15 cellular contexts compared by ENCODE assay signal in the genomic region with DNA sequence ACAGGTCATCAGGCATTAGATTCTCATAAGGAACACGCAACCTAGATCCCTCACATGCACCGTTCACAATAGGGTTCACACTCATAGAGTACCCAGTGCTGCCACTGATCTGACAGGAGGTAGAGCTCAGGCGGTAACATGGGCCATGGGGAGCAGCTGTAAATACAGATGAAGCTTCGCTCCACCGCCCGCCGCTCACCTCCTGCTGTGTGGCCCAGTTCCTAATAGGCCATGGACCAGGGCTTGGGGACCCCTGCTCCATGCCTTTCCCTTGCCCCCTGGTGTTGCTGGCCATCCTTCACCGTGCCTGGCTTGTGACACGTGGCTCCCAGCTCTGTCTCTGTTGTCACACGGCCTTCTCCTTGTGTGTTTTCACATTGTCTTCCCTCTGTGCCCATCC.
A peak's percentile ranks its signal among the peaks of the same experiment; 100 is the strongest.
DNase-seq lines count a peak whose midpoint lies in the region; ATAC-seq and TF ChIP-seq lines count a peak whose summit lies in the region.
"Had no signal": no experiment of that assay in that cellular context is flagged by ENCODE, and none has a peak within 500 bp of the region (broad histone marks: within the 10 kb centered on the region; RNA-seq: fewer than 3 reads in every experiment).

No MANE protein-coding gene starts in this region.

- no peak overlapping the region for H3K4ac ChIP-seq in neuronal stem cell (ENCODE audit: low read length)

- intact Hi-C loops in left ventricle myocardium superior (cut with micrococcal nuclease) = no loop called here

- POLR2A ChIA-PET in HEK293 (lab: Yijun Ruan, JAX) = no interaction called here

- peak overlapping the region; percentile 2 for H3K18ac ChIP-seq in neuronal stem cell (ENCODE audit: low read length)

- no peak overlapping the region for H2BK5ac ChIP-seq in neuronal stem cell (ENCODE audit: low read length)

- peaks cover 0 to 4% (median 0%) of the 10 kb centered on the region in 5 experiments for H3K9me3 Mint-ChIP-seq in brain
- H3K9me3 Mint-ChIP-seq: CD4-positive, CD25-positive, alpha-beta regulatory T cell; CD8-positive, alpha-beta memory T cell; IgD-negative memory B cell had no signal

- no peaks in the 10 kb centered on the region for H3K27me3 ChIP-seq in neuronal stem cell (ENCODE audit: control insufficient read depth in 3 of 3, insufficient read depth in 3 of 3, low read depth in 1 of 3, low read length in 3 of 3)
- H3K27me3 ChIP-seq: BLaER1 treated with 17β-estradiol and CSF1 and Interleukin-3, amounts not matched to agents 10 nM and 100 nM had no signal

- no peak overlapping the region for H2BK120ac ChIP-seq in neuronal stem cell (ENCODE audit: low read depth, low read length)

- H3K9me3 ChIP-seq in HEK293 (ENCODE audit: control insufficient read depth, insufficient read depth, low read depth, low read length) (no peaks in the 10 kb centered on the region), neuronal stem cell (replicated peaks in 1 of 2; ENCODE audit: control insufficient read depth in 2 of 2, insufficient read depth in 1 of 2, low read depth in 1 of 2, low read length in 2 of 2) (no peaks in the 10 kb centered on the region)

- H3K36me3 ChIP-seq in HEK293 (ENCODE audit: control insufficient read depth in 2 of 2, insufficient read depth in 1 of 2, low read length in 2 of 2) (no peaks in the 10 kb centered on the region), neuronal stem cell (replicated peaks in 1 of 2; ENCODE audit: control insufficient read depth in 2 of 2, insufficient read depth in 2 of 2, low read length in 2 of 2) (no peaks in the 10 kb centered on the region)
- H3K36me3 ChIP-seq: BLaER1 treated with 17β-estradiol and CSF1 and Interleukin-3, amounts not matched to agents 10 nM and 100 nM had no signal

- H3K4me3 ChIP-seq in HEK293 (ENCODE audit: low read depth, low read length) (no peak overlapping the region), neuronal stem cell (ENCODE audit: low read length in 2 of 2) (no peak overlapping the region)
- H3K4me3 ChIP-seq: BLaER1 treated with 17β-estradiol and CSF1 and Interleukin-3, amounts not matched to agents 10 nM and 100 nM had no signal

- H3K27ac Mint-ChIP-seq in brain = peak overlapping the region; percentile 6 to 60 (median 48)
- H3K27ac Mint-ChIP-seq: B cell; CD4-positive, CD25-positive, alpha-beta regulatory T cell; CD8-positive, alpha-beta memory T cell had no signal

- H3K4me2 ChIP-seq in neuronal stem cell (ENCODE audit: insufficient read depth, low read length, poor library complexity, severe bottlenecking) = no peak overlapping the region

- H2AFZ ChIP-seq in neuronal stem cell (ENCODE audit: low read length) = no peak overlapping the region

- TF ChIP-seq CTCF in HEK293 (tag by site-specific recombination; IDR thresholded peaks at IDR 0.05) (no peak), brain (conservative IDR thresholded peaks at IDR 0.05) (no peak), GM13976 (IDR thresholded peaks at IDR 0.05; ENCODE audit: borderline replicate concordance, control extremely low read depth, extremely low read depth, insufficient read depth, missing control alignments) (no peak)

- no peak overlapping the region for H4K8ac ChIP-seq in neuronal stem cell (ENCODE audit: low read depth, low read length)

- H2AK5ac ChIP-seq in neuronal stem cell (ENCODE audit: low read depth, low read length) = no peak overlapping the region

- H2BK15ac ChIP-seq in neuronal stem cell (ENCODE audit: low read length) = no peak overlapping the region

- H3K27ac ChIP-seq in HEK293 (ENCODE audit: extremely low read depth, low read depth, low read length) (no peak overlapping the region), neuronal stem cell (replicated peaks; ENCODE audit: low read length) (no peak overlapping the region)
- H3K27ac ChIP-seq: BLaER1 treated with 17β-estradiol and CSF1 and Interleukin-3, amounts not matched to agents 10 nM and 100 nM had no signal

- H3K14ac ChIP-seq in neuronal stem cell (ENCODE audit: low read length) = no peak overlapping the region

- H3K23ac ChIP-seq in neuronal stem cell (ENCODE audit: low read depth, low read length, poor library complexity) = no peak overlapping the region

- in situ Hi-C loops in GM13976 (cut with MboI; ENCODE audit: low sequenced_read_pairs, unreplicated experiment) = no loop called here

- no peaks in the 10 kb centered on the region for H3K36me3 Mint-ChIP-seq in brain
- H3K36me3 Mint-ChIP-seq: CD4-positive, CD25-positive, alpha-beta regulatory T cell; CD8-positive, alpha-beta memory T cell; IgD-negative memory B cell had no signal

- H3K4me1 Mint-ChIP-seq in brain = peaks cover 14% of the 10 kb centered on the region
- H3K4me1 Mint-ChIP-seq: B cell; CD4-positive, CD25-positive, alpha-beta regulatory T cell; CD8-positive, alpha-beta memory T cell had no signal

- no peak overlapping the region for H4K91ac ChIP-seq in neuronal stem cell (ENCODE audit: low read depth, low read length, poor library complexity)

- H3K4me1 ChIP-seq in HEK293 (ENCODE audit: control insufficient read depth, insufficient read depth, low read length) (0 out of 2 replicates have a peak, but pooled peaks cover 2% of the 10 kb centered on the region), neuronal stem cell (ENCODE audit: control insufficient read depth in 2 of 2, insufficient read depth in 1 of 2, low read depth in 1 of 2, low read length in 2 of 2) (peaks cover 8 to 14% of the 10 kb centered on the region in 2 donors)

- ATAC-seq in left ventricle myocardium superior (no peak), GM18907 (IDR thresholded peaks at IDR 0.05; ENCODE audit: unreplicated experiment) (no peak)
- ATAC-seq: HepG2 had no signal

- H3K9ac ChIP-seq in neuronal stem cell (ENCODE audit: low read depth, low read length, poor library complexity) = no peak overlapping the region
- H3K9ac ChIP-seq: BLaER1 treated with 17β-estradiol and CSF1 and Interleukin-3, amounts not matched to agents 10 nM and 100 nM had no signal

- CTCF ChIA-PET in HEK293 (lab: Yijun Ruan, JAX) = interaction anchor here (0.5 to 0.7 kb wide), 2 partner anchors 12 to 429 kb away, joined by 3 to 4 read pairs; no protein-coding TSS in a partner anchor

- DNase-seq in neuronal stem cell (ENCODE audit: low spot score) = no peak
- no peak for DNase-seq in GM13976 (ENCODE audit: low spot score)
- no peak for DNase-seq in left ventricle myocardium superior
- DNase-seq: CD4-positive, CD25-positive, alpha-beta regulatory T cell; CD8-positive, alpha-beta memory T cell; COR-L47; GOT3; H9 had no signal

- H3K27me3 Mint-ChIP-seq in brain = peaks cover 3% of the 10 kb centered on the region
- H3K27me3 Mint-ChIP-seq: IgD-negative memory B cell had no signal

- WGBS in neuronal stem cell (ENCODE audit: extremely low coverage in 2 of 2, insufficient read length in 2 of 2, insufficient replicate concordance in 1 of 2), 2 donors = no CpG with 5 or more reads among the region's 10 CpGs

- H2BK12ac ChIP-seq in neuronal stem cell (ENCODE audit: low read length) = peak overlapping the region; percentile 97

- no peak overlapping the region for H3K4me3 Mint-ChIP-seq in brain
- H3K4me3 Mint-ChIP-seq: B cell; CD4-positive, CD25-positive, alpha-beta regulatory T cell; H9; IgD-negative memory B cell had no signal

- H3K79me1 ChIP-seq in neuronal stem cell (ENCODE audit: low read depth, low read length) = no peaks in the 10 kb centered on the region

TF ChIP-seq in HEK293, 187 proteins besides CTCF, POLR2A, EP300 and RAD21:
- TF ChIP-seq SP7 (tag by site-specific recombination; IDR thresholded peaks at IDR 0.05) (no peak), ZNF660 (tag by site-specific recombination; IDR thresholded peaks at IDR 0.05) (no peak), ZNF248 (tag by site-specific recombination; IDR thresholded peaks at IDR 0.05) (no peak), ZNF335 (tag by site-specific recombination; conservative IDR thresholded peaks at IDR 0.05) (no peak), ZNF202 (tag by site-specific recombination; IDR thresholded peaks at IDR 0.05; ENCODE audit: borderline replicate concordance) (no peak), ZNF610 (tag by site-specific recombination; IDR thresholded peaks at IDR 0.05; ENCODE audit: borderline replicate concordance) (peak; percentile 99), GFI1B (tag by site-specific recombination; IDR thresholded peaks at IDR 0.05) (no peak), ZNF140 (tag by site-specific recombination; IDR thresholded peaks at IDR 0.05) (no peak)
